In the genomic region with DNA sequence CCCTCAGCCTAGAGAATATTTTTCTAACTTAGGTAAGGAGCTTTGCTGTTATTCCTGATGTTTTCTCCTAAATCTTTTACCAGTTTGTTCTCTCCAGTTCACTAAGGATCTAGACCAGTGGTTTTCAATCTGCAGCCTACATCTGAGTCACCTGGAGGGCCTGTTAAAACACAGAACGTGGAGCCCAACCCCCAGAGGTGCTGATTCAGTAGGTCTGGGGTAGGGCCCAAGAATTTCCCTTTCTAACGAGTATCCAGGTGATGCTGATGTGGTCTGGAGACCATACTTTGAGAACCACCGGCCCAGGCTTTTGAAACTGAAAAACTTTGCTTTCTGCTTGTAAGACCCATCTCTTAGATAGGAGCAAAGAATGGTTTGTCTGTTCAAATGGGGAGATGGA, we compare ENCODE assay signal across 13 cellular contexts.
DNase-seq lines count a peak whose midpoint lies in the region; ATAC-seq and TF ChIP-seq lines count a peak whose summit lies in the region.
"Had no signal": no experiment of that assay in that cellular context is flagged by ENCODE, and none has a peak within 500 bp of the region (broad histone marks: within the 10 kb centered on the region; RNA-seq: fewer than 3 reads in every experiment).

No MANE protein-coding gene starts in this region.

- peaks cover 37% of the 10 kb centered on the region for H3K4me1 Mint-ChIP-seq in stimulated activated effector memory CD8-positive, alpha-beta T cell treated with anti-CD3 and anti-CD28 coated beads, Interleukin-12 subunit alpha, Interleukin-12 subunit beta, amount 100 ng/mL, for 72 hours
- H3K4me1 Mint-ChIP-seq: mesothelial cell of epicardium had no signal

- no peaks in the 10 kb centered on the region for H3K9me3 Mint-ChIP-seq in stimulated activated effector memory CD8-positive, alpha-beta T cell treated with anti-CD3 and anti-CD28 coated beads, Interleukin-12 subunit alpha, Interleukin-12 subunit beta, amount 100 ng/mL, for 72 hours
- H3K9me3 Mint-ChIP-seq: mesothelial cell of epicardium had no signal

- ATAC-seq in GM18868 (IDR thresholded peaks at IDR 0.05; ENCODE audit: unreplicated experiment) = peak; percentile 54
- peak; percentile 93 for ATAC-seq in stimulated activated effector memory CD8-positive, alpha-beta T cell treated with anti-CD3 and anti-CD28 coated beads, Interleukin-12 subunit alpha, Interleukin-12 subunit beta, amount 100 ng/mL, for 72 hours
- no peak for ATAC-seq in GM21825 (IDR thresholded peaks at IDR 0.05; ENCODE audit: unreplicated experiment)

- peaks cover 81% of the 10 kb centered on the region for H3K36me3 Mint-ChIP-seq in stimulated activated effector memory CD8-positive, alpha-beta T cell treated with anti-CD3 and anti-CD28 coated beads, Interleukin-12 subunit alpha, Interleukin-12 subunit beta, amount 100 ng/mL, for 72 hours
- H3K36me3 Mint-ChIP-seq: mesothelial cell of epicardium had no signal

- H3K4me3 Mint-ChIP-seq in stimulated activated effector memory CD8-positive, alpha-beta T cell treated with anti-CD3 and anti-CD28 coated beads, Interleukin-12 subunit alpha, Interleukin-12 subunit beta, amount 100 ng/mL, for 72 hours = peak overlapping the region; percentile 6
- H3K4me3 Mint-ChIP-seq: mesothelial cell of epicardium had no signal

- no peak overlapping the region for H3K4me3 ChIP-seq in coronary artery

- peak overlapping the region; percentile 61 to 69 for H3K27ac ChIP-seq in coronary artery

- H3K27ac Mint-ChIP-seq in stimulated activated effector memory CD8-positive, alpha-beta T cell treated with anti-CD3 and anti-CD28 coated beads, Interleukin-12 subunit alpha, Interleukin-12 subunit beta, amount 100 ng/mL, for 72 hours = peak overlapping the region; percentile 48
- H3K27ac Mint-ChIP-seq: mesothelial cell of epicardium had no signal

- DNase-seq in HPDE6-E6E7 (ENCODE audit: extremely low spot score) (peak; percentile 82), coronary artery (ENCODE audit: low spot score) (no peak), iPS-NIHi7 (ENCODE audit: extremely low spot score) (no peak)
- no peak for DNase-seq in stimulated activated effector memory CD8-positive, alpha-beta T cell treated with anti-CD3 and anti-CD28 coated beads, Interleukin-12 subunit alpha, Interleukin-12 subunit beta, amount 100 ng/mL, for 72 hours (ENCODE audit: low spot score in 2 of 2)
- DNase-seq in activated effector memory CD4-positive, alpha-beta T cell treated with anti-CD3 and anti-CD28 coated beads, Interleukin-2, amount 50 U/mL, for 16 hours = no peak
- DNase-seq: Caco-2; MV-4-11; NCI-H510A treated with DMSO at 0.1 percent for 48 hours; SIG-M5; stimulated activated naive CD4-positive, alpha-beta T cell treated with Interleukin-2 at 50 U/mL for 16 hours had no signal

- no peak for TF ChIP-seq CTCF in coronary artery (IDR thresholded peaks at IDR 0.05)
